ENCODE assay signal across 11 cellular contexts in the genomic region with DNA sequence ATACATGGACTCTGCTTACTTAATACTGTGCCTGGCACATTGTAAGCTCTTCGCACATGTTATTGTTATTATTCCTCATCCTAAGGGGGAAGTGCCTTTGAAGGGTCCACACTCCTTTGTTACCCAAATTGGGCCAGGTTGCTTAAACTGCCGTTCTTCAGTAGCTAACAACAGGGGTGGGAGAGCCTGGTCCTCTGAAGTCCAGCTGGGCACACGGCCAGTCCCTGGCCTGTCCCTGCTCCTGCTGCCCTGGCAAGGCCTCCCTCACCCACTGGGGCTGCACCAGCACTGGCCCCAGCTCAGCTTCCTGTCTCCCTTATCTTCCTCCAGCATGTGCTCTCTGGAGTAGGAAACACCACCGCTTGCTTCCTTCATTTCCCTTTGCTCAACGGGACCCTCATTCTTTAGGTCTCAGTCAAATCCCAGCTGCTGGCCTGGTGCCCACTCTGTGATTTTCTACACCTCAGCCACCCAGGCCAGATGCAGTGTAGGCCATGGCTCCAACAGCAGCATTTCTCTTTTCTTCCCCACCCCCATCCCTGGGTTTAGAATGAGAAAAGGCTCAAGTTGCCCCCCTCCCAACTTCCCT. TPM values are rescaled to one million over a fixed set of nuclear protein-coding genes. Genes with fewer than 3 reads are reported as not detected.
DNase-seq lines count a peak whose midpoint lies in the region; ATAC-seq and TF ChIP-seq lines count a peak whose summit lies in the region.
"Had no signal": no experiment of that assay in that cellular context is flagged by ENCODE, and none has a peak within 500 bp of the region (broad histone marks: within the 10 kb centered on the region; RNA-seq: fewer than 3 reads in every experiment).

No MANE protein-coding gene starts in this region.

- DNase-seq in cerebellar cortex (ENCODE audit: low spot score) (peak; percentile 88), thyroid gland (peak; percentile 65 to 69), germinal center (ENCODE audit: low spot score) (no peak)
- no peak for DNase-seq in activated T-helper 2 cell treated with anti-CD3 and anti-CD28 coated beads, Interferon-gamma antibody, Interleukin-2, Interleukin-4, amounts not matched to agents 10 μg/mL and 5 μg/mL and 100 μg/mL, durations not matched to agents 14 hours and 24 hours and 36 hours (ENCODE audit: low spot score)
- DNase-seq: DND-41; NK-92 treated with Interleukin-12 subunit alpha and Interleukin-12 subunit beta, amount 100 ng/mL, for 24 hours; retina had no signal

- intact Hi-C loops in thyroid gland (cut with DNase I) = no loop called here
- intact Hi-C loops in activated T-helper 2 cell treated with anti-CD3 and anti-CD28 coated beads, Interferon-gamma antibody, Interleukin-2, Interleukin-4, amounts not matched to agents 10 μg/mL and 5 μg/mL and 100 μg/mL, durations not matched to agents 14 hours and 24 hours and 36 hours (cut with micrococcal nuclease) = no loop called here

- peaks cover 5% of the 10 kb centered on the region for H3F3A ChIP-seq in Loucy (ENCODE audit: low read depth)

- H3K4me3 ChIP-seq in Loucy (ENCODE audit: low read length, poor library complexity, severe bottlenecking) (no peak overlapping the region), liver (ENCODE audit: low read depth in 1 of 3, low read length in 3 of 3) (no peak overlapping the region), thyroid gland (replicated peaks in 1 of 3) (no peak overlapping the region)

- H3K36me3 Mint-ChIP-seq in activated T-helper 2 cell treated with anti-CD3 and anti-CD28 coated beads, Interferon-gamma antibody, Interleukin-2, Interleukin-4, amounts not matched to agents 10 μg/mL and 5 μg/mL and 100 μg/mL, durations not matched to agents 14 hours and 24 hours and 36 hours (ENCODE audit: low read depth) = no peaks in the 10 kb centered on the region

- no peaks in the 10 kb centered on the region for H3K79me2 ChIP-seq in Loucy (ENCODE audit: insufficient read depth, low read length)

- ATAC-seq in GM21367 (IDR thresholded peaks at IDR 0.05; ENCODE audit: unreplicated experiment) = no peak
- ATAC-seq: activated naive CD4-positive, alpha-beta T cell treated with anti-CD3 and anti-CD28 coated beads, Interleukin-2, amount 50 U/mL, for 72 hours had no signal

- 41% methylated on average over 5 of the region's 5 CpGs for WGBS in liver
- 30 to 32% methylated on average over 5 of the region's 5 CpGs for WGBS in thyroid gland, 2 donors

- H3K27me3 ChIP-seq in Loucy (ENCODE audit: insufficient read depth, low read length, poor library complexity, severe bottlenecking) = no peaks in the 10 kb centered on the region
- no peaks in the 10 kb centered on the region for H3K27me3 ChIP-seq in liver (ENCODE audit: control insufficient read depth in 4 of 4, insufficient read depth in 4 of 4, low read length in 3 of 4)
- no peaks in the 10 kb centered on the region for H3K27me3 ChIP-seq in thyroid gland

- H3K4me2 ChIP-seq in Loucy (ENCODE audit: low read depth, low read length, poor library complexity, severe bottlenecking) = peak overlapping the region; percentile 31

- no peaks in the 10 kb centered on the region for H3K36me3 ChIP-seq in Loucy (ENCODE audit: insufficient read depth, low read length)
- H3K36me3 ChIP-seq in liver (ENCODE audit: control insufficient read depth in 4 of 4, insufficient read depth in 3 of 4, low read depth in 1 of 4, low read length in 3 of 4) = no peaks in the 10 kb centered on the region
- no peaks in the 10 kb centered on the region for H3K36me3 ChIP-seq in thyroid gland

- no peak overlapping the region for H3K27ac Mint-ChIP-seq in activated T-helper 2 cell treated with anti-CD3 and anti-CD28 coated beads, Interferon-gamma antibody, Interleukin-2, Interleukin-4, amounts not matched to agents 10 μg/mL and 5 μg/mL and 100 μg/mL, durations not matched to agents 14 hours and 24 hours and 36 hours
- H3K27ac Mint-ChIP-seq: activated naive CD4-positive, alpha-beta T cell treated with anti-CD3 and anti-CD28 coated beads, Interleukin-2, amount 50 U/mL, for 72 hours had no signal

- H3K27me3 Mint-ChIP-seq in activated T-helper 2 cell treated with anti-CD3 and anti-CD28 coated beads, Interferon-gamma antibody, Interleukin-2, Interleukin-4, amounts not matched to agents 10 μg/mL and 5 μg/mL and 100 μg/mL, durations not matched to agents 14 hours and 24 hours and 36 hours (ENCODE audit: low read depth) = peaks cover 5% of the 10 kb centered on the region

- no peaks in the 10 kb centered on the region for H3K9me3 Mint-ChIP-seq in activated T-helper 2 cell treated with anti-CD3 and anti-CD28 coated beads, Interferon-gamma antibody, Interleukin-2, Interleukin-4, amounts not matched to agents 10 μg/mL and 5 μg/mL and 100 μg/mL, durations not matched to agents 14 hours and 24 hours and 36 hours

- TF ChIP-seq POLR2A in thyroid gland (IDR thresholded peaks at IDR 0.05) = no peak

- H3K4me3 Mint-ChIP-seq in activated T-helper 2 cell treated with anti-CD3 and anti-CD28 coated beads, Interferon-gamma antibody, Interleukin-2, Interleukin-4, amounts not matched to agents 10 μg/mL and 5 μg/mL and 100 μg/mL, durations not matched to agents 14 hours and 24 hours and 36 hours (ENCODE audit: low read depth) = no peak overlapping the region

- H3K4me1 ChIP-seq in Loucy (ENCODE audit: insufficient read depth, low read length, poor library complexity, severe bottlenecking) = peaks cover 19% of the 10 kb centered on the region
- H3K4me1 ChIP-seq in liver (ENCODE audit: control insufficient read depth in 4 of 4, insufficient read depth in 4 of 4, low read length in 3 of 4) = peaks cover 6 to 9% (median 8%) of the 10 kb centered on the region in 4 donors
- H3K4me1 ChIP-seq in thyroid gland = peaks cover 0 to 5% of the 10 kb centered on the region in 2 donors

- TF ChIP-seq CTCF in Loucy (conservative IDR thresholded peaks at IDR 0.05; ENCODE audit: low read length) (no peak), liver (IDR thresholded peaks at IDR 0.05; ENCODE audit: low read depth, low read length, missing input control) (no peak), thyroid gland (IDR thresholded peaks at IDR 0.05) (no peak)

- H4K20me1 ChIP-seq in Loucy (ENCODE audit: insufficient read depth, low read length, poor library complexity, severe bottlenecking) = no peaks in the 10 kb centered on the region

- H2AFZ ChIP-seq in Loucy (ENCODE audit: low read length) = peak overlapping the region; percentile 42; the same call in 1 of the 2 replicates

- no peaks in the 10 kb centered on the region for H3K9me3 ChIP-seq in Loucy (ENCODE audit: insufficient read depth, low read depth, low read length)
- no peaks in the 10 kb centered on the region for H3K9me3 ChIP-seq in liver (ENCODE audit: control insufficient read depth in 4 of 4, low read length in 3 of 4)
- no peaks in the 10 kb centered on the region for H3K9me3 ChIP-seq in thyroid gland

- H3K27ac ChIP-seq in liver (ENCODE audit: low read depth in 1 of 2, low read length in 2 of 2) (peak overlapping the region; percentile 21 to 31), thyroid gland (peak overlapping the region in 1 of 3 donors; percentile 32)

- H3K9ac ChIP-seq in Loucy (ENCODE audit: low read depth, low read length, poor library complexity, severe bottlenecking) = no peak overlapping the region
- no peak overlapping the region for H3K9ac ChIP-seq in liver (ENCODE audit: low read depth in 1 of 2, low read length in 2 of 2)

- peak; percentile 5 to 46 for TF ChIP-seq RAD21 in liver (IDR thresholded peaks at IDR 0.05)

- no peaks in the 10 kb centered on the region for H3K9me2 ChIP-seq in Loucy (replicated peaks; ENCODE audit: low read depth, low read length)

- H3K4me1 Mint-ChIP-seq in activated T-helper 2 cell treated with anti-CD3 and anti-CD28 coated beads, Interferon-gamma antibody, Interleukin-2, Interleukin-4, amounts not matched to agents 10 μg/mL and 5 μg/mL and 100 μg/mL, durations not matched to agents 14 hours and 24 hours and 36 hours (ENCODE audit: low read depth) = peaks cover 4% of the 10 kb centered on the region

TF ChIP-seq in liver, 16 proteins besides CTCF, POLR2A, EP300 and RAD21 (continues in another document):
- TF ChIP-seq NR2F2 (IDR thresholded peaks at IDR 0.05) = peak; percentile 87
- TF ChIP-seq, protein P1, sequence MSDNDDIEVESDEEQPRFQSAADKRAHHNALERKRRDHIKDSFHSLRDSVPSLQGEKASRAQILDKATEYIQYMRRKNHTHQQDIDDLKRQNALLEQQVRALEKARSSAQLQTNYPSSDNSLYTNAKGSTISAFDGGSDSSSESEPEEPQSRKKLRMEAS (IDR thresholded peaks at IDR 0.05) = peak; percentile 82
- TF ChIP-seq, protein P2, sequence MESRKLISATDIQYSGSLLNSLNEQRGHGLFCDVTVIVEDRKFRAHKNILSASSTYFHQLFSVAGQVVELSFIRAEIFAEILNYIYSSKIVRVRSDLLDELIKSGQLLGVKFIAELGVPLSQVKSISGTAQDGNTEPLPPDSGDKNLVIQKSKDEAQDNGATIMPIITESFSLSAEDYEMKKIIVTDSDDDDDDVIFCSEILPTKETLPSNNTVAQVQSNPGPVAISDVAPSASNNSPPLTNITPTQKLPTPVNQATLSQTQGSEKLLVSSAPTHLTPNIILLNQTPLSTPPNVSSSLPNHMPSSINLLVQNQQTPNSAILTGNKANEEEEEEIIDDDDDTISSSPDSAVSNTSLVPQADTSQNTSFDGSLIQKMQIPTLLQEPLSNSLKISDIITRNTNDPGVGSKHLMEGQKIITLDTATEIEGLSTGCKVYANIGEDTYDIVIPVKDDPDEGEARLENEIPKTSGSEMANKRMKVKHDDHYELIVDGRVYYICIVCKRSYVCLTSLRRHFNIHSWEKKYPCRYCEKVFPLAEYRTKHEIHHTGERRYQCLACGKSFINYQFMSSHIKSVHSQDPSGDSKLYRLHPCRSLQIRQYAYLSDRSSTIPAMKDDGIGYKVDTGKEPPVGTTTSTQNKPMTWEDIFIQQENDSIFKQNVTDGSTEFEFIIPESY (IDR thresholded peaks at IDR 0.05) = no peak

RNA-seq across cellular contexts. Expression of a gene that starts 5.5 kb away (rescaled TPM):
- total RNA-seq in liver (1 to 10 TPM; 3.7 to 6.7 TPM), thyroid gland (10 to 100 TPM; 11.2 to 56.0 (median 37.9) TPM)
- 1 to 10 TPM; 5.3 to 7.6 TPM for polyA plus RNA-seq in liver
- total RNA-seq in activated T-helper 2 cell treated with anti-CD3 and anti-CD28 coated beads, Interferon-gamma antibody, Interleukin-2, Interleukin-4, amounts not matched to agents 10 μg/mL and 5 μg/mL and 100 μg/mL, durations not matched to agents 14 hours and 24 hours and 36 hours = 0.43 and 0.64 TPM in 2 replicates

RNA-seq across cellular contexts. Expression of a gene that starts 19.2 kb away (rescaled TPM):
- 10 to 100 TPM; 15.5 to 32.5 TPM for total RNA-seq in liver
- polyA plus RNA-seq in liver = 10 to 100 TPM; 22.2 to 22.3 TPM
- total RNA-seq in thyroid gland = 10 to 100 TPM; 13.7 to 31.0 (median 25.0) TPM
- 25.5 and 25.7 TPM in 2 replicates for total RNA-seq in activated T-helper 2 cell treated with anti-CD3 and anti-CD28 coated beads, Interferon-gamma antibody, Interleukin-2, Interleukin-4, amounts not matched to agents 10 μg/mL and 5 μg/mL and 100 μg/mL, durations not matched to agents 14 hours and 24 hours and 36 hours

Comparison
In these comparisons a context has a peak if more than half of its experiments do, and no peak if none do; other contexts are left out.
1. DNase-seq: peak in cerebellar cortex (single experiment) and thyroid gland (2 of 2); none in germinal center (single experiment) and activated T-helper 2 cell treated with anti-CD3 and anti-CD28 coated beads, Interferon-gamma antibody, Interleukin-2, Interleukin-4, amounts not matched to agents 10 μg/mL and 5 μg/mL and 100 μg/mL, durations not matched to agents 14 hours and 24 hours and 36 hours (single experiment).